In the genomic region with DNA sequence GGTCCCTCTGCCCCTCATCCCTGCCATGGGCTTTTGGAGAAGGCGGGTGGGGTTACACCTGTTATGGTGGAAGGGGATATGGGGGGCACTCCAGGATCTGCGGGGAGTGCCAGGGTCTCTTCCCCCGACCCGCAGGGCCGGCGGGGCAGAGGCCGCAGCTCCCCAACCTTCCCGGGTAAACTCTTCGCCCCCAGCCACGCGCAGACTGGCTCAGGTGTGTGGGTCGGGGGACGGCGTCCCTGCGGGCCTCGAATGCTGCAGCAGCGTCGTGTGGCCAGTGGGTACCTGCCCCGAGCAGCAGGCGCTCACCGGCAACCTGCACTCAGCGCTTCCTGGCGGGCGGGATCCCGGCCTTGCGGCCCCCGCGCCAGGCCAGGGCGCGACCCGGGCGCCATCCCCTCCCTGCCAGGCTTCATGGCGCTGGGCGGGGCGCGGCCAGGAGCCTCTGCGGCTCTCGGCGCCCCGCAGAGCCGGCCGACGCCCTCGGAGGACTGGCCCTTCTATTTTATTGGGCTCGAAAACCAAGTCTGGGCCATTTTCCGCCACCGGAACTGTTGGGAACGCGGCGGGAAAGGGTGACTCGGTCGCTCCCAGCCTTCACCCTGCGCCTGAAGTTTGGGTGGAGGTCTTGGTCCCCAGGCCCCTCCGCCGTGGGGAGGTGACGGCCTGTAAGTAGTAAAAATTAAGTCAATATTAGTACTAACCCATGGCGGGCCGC, we compare ENCODE assay signal across 14 cellular contexts. TPM values are rescaled to one million over a fixed set of nuclear protein-coding genes. Genes with fewer than 3 reads are reported as not detected.
DNase-seq lines count a peak whose midpoint lies in the region; ATAC-seq, FAIRE-seq and TF ChIP-seq lines count a peak whose summit lies in the region.
"Had no signal": no experiment of that assay in that cellular context is flagged by ENCODE, and none has a peak within 500 bp of the region (broad histone marks: within the 10 kb centered on the region; RNA-seq: fewer than 3 reads in every experiment).

No MANE protein-coding gene starts in this region.

- BruUV-seq in endothelial cell of umbilical vein (replicated peaks; lab: Mats Ljungman, UMichigan) = no TSS peak

- no peaks in the 10 kb centered on the region for H3K9me3 Mint-ChIP-seq in nephron
- H3K9me3 Mint-ChIP-seq: activated CD4-positive, alpha-beta T cell treated with anti-CD3 and anti-CD28 coated beads, Interleukin-2, amount 10 ng/mL, durations not matched to agents 24 days and 14 days; effector memory CD8-positive, alpha-beta T cell had no signal

- no peak for FAIRE-seq in endothelial cell of umbilical vein (lab: Jason Lieb, UNC)

- no peaks in the 10 kb centered on the region for H3K79me2 ChIP-seq in endothelial cell of umbilical vein (ENCODE audit: control insufficient read depth, insufficient read depth, low read length)

- no peaks in the 10 kb centered on the region for H3K36me3 Mint-ChIP-seq in nephron (ENCODE audit: low read depth)

- peak overlapping the region; percentile 76 for H3K4me2 ChIP-seq in endothelial cell of umbilical vein (ENCODE audit: insufficient read depth, low read length)

- H3K27ac ChIP-seq in left ventricle myocardium inferior (replicated peaks) (no peak overlapping the region), endothelial cell of umbilical vein (ENCODE audit: insufficient read depth, low read depth, low read length) (peak overlapping the region; percentile 49), upper lobe of right lung (no peak overlapping the region)
- H3K27ac ChIP-seq: C4-2B had no signal

- H3K9me1 ChIP-seq in endothelial cell of umbilical vein (replicated peaks; ENCODE audit: control insufficient read depth, extremely low read depth, insufficient read depth, low read length) = no peaks in the 10 kb centered on the region

- H3K9me3 ChIP-seq in left ventricle myocardium inferior (replicated peaks) (no peaks in the 10 kb centered on the region), endothelial cell of umbilical vein (replicated peaks; ENCODE audit: control insufficient read depth, insufficient read depth, low read length) (no peaks in the 10 kb centered on the region), upper lobe of right lung (no peaks in the 10 kb centered on the region)

- H3K4me3 ChIP-seq in left ventricle myocardium inferior = peak overlapping the region; percentile 63
- H3K4me3 ChIP-seq in endothelial cell of umbilical vein (replicated peaks in 1 of 3; ENCODE audit: insufficient read depth in 1 of 3, low read depth in 1 of 3, low read length in 3 of 3) = peak overlapping the region; percentile 64 to 76 (median 73)
- H3K4me3 ChIP-seq in upper lobe of right lung = peak overlapping the region; percentile 39

- POLR2A ChIA-PET in endothelial cell of umbilical vein (lab: Charles Lee) = interaction anchor here (1.0 kb wide), 1 partner anchor 16 kb away, joined by 5 read pairs; no protein-coding TSS in a partner anchor

- TF ChIP-seq CTCF in left ventricle myocardium inferior (IDR thresholded peaks at IDR 0.05; ENCODE audit: borderline replicate concordance) (no peak), endothelial cell of umbilical vein (IDR thresholded peaks at IDR 0.05; ENCODE audit: extremely low read depth in 1 of 2, insufficient read depth in 1 of 2, low read depth in 1 of 2, low read length in 2 of 2) (no peak), nephron (IDR thresholded peaks at IDR 0.05; ENCODE audit: unreplicated experiment in 3 of 3) (no peak), upper lobe of right lung (IDR thresholded peaks at IDR 0.05) (no peak)

- H3K4me1 ChIP-seq in left ventricle myocardium inferior = peaks cover 55% of the 10 kb centered on the region
- peaks cover 19% of the 10 kb centered on the region for H3K4me1 ChIP-seq in endothelial cell of umbilical vein (ENCODE audit: control insufficient read depth, extremely low read depth, insufficient read depth, low read length)
- H3K4me1 ChIP-seq in upper lobe of right lung = peaks cover 32% of the 10 kb centered on the region

- no peaks in the 10 kb centered on the region for H4K20me1 ChIP-seq in endothelial cell of umbilical vein (replicated peaks; ENCODE audit: control insufficient read depth, extremely low read depth, insufficient read depth, low read length)

- DNase-seq in left ventricle myocardium inferior (no peak), left cardiac atrium (no peak), endothelial cell of umbilical vein (ENCODE audit: low read depth, low spot score) (no peak), upper lobe of right lung (peak; percentile 59)
- no peak for DNase-seq in effector CD4-positive, alpha-beta T cell
- DNase-seq: activated CD4-positive, alpha-beta T cell treated with anti-CD3 and anti-CD28 coated beads, Interleukin-2, amount 10 ng/mL, durations not matched to agents 24 days and 14 days; activated naive CD4-positive, alpha-beta T cell; effector memory CD8-positive, alpha-beta T cell; NCI-H446 treated with DMSO at 0.1 percent for 48 hours had no signal

- TF ChIP-seq POLR2A in endothelial cell of umbilical vein (IDR thresholded peaks at IDR 0.05; ENCODE audit: low read depth, low read length) = no peak

- H3K36me3 ChIP-seq in left ventricle myocardium inferior (no peaks in the 10 kb centered on the region), endothelial cell of umbilical vein (ENCODE audit: control insufficient read depth in 2 of 2, extremely low read depth in 1 of 2, insufficient read depth in 2 of 2, low read length in 2 of 2) (no peaks in the 10 kb centered on the region), upper lobe of right lung (no peaks in the 10 kb centered on the region)

- H3K4me1 Mint-ChIP-seq in nephron = peaks cover 25% of the 10 kb centered on the region
- H3K4me1 Mint-ChIP-seq: activated CD4-positive, alpha-beta T cell treated with anti-CD3 and anti-CD28 coated beads, Interleukin-2, amount 10 ng/mL, durations not matched to agents 24 days and 14 days had no signal

- H3K27me3 Mint-ChIP-seq in nephron (ENCODE audit: low read depth) = peaks cover 92% of the 10 kb centered on the region

- H3K27ac Mint-ChIP-seq in nephron = no peak overlapping the region
- H3K27ac Mint-ChIP-seq: activated CD4-positive, alpha-beta T cell treated with anti-CD3 and anti-CD28 coated beads, Interleukin-2, amount 10 ng/mL, durations not matched to agents 24 days and 14 days; effector memory CD8-positive, alpha-beta T cell had no signal

- dilution Hi-C loops in endothelial cell of umbilical vein (cut with MboI; ENCODE audit: extremely low pct_ligation_motif_present, low sequenced_read_pairs) = no loop called here

- H2AFZ ChIP-seq in endothelial cell of umbilical vein (ENCODE audit: low read depth, low read length) = peak overlapping the region; percentile 62

- ATAC-seq in left cardiac atrium (no peak), upper lobe of right lung (no peak), GM21786 (IDR thresholded peaks at IDR 0.05; ENCODE audit: unreplicated experiment) (no peak), GM18519 (IDR thresholded peaks at IDR 0.05; ENCODE audit: low FRiP score, unreplicated experiment) (no peak)
- ATAC-seq: effector memory CD8-positive, alpha-beta T cell had no signal

- intact Hi-C loops in left ventricle myocardium inferior (cut with micrococcal nuclease) (no loop called here), left cardiac atrium (cut with DNase I) (no loop called here), endothelial cell of umbilical vein (cut with micrococcal nuclease) (loop anchor here (2.0 kb wide), 1 partner anchor 55 kb away; no protein-coding TSS in a partner anchor), upper lobe of right lung (cut with DNase I) (no loop called here)

- H3K4me3 Mint-ChIP-seq in nephron = peak overlapping the region in 2 of 3 experiments; percentile 38 to 80
- H3K4me3 Mint-ChIP-seq: activated CD4-positive, alpha-beta T cell treated with anti-CD3 and anti-CD28 coated beads, Interleukin-2, amount 10 ng/mL, durations not matched to agents 24 days and 14 days; effector memory CD8-positive, alpha-beta T cell had no signal

- H3K27me3 ChIP-seq in left ventricle myocardium inferior (ENCODE audit: low read depth) (peaks cover 100% of the 10 kb centered on the region), endothelial cell of umbilical vein (ENCODE audit: control insufficient read depth in 2 of 2, insufficient read depth in 2 of 2, low read length in 2 of 2) (peaks cover 0 to 7% of the 10 kb centered on the region in 2 experiments), upper lobe of right lung (peaks cover 97% of the 10 kb centered on the region)

- peak overlapping the region; percentile 76 for H3K9ac ChIP-seq in endothelial cell of umbilical vein (replicated peaks; ENCODE audit: extremely low read depth, insufficient read depth, low read length)

- CTCF ChIA-PET in endothelial cell of umbilical vein (lab: Charles Lee) = interaction anchor here (0.7 to 3.7 kb wide), 6 partner anchors 14 to 384 kb away, joined by 3 to 13 read pairs (median 6); no protein-coding TSS in a partner anchor

TF ChIP-seq in endothelial cell of umbilical vein, 7 proteins besides CTCF, POLR2A, EP300 and RAD21:
- no peak for TF ChIP-seq JUN (IDR thresholded peaks at IDR 0.05; ENCODE audit: borderline replicate concordance, insufficient read depth, insufficient read length, low read depth)
TF ChIP-seq in endothelial cell of umbilical vein: peak in this region for 0.

RNA-seq across cellular contexts. Expression of a gene that starts 4.5 kb away (rescaled TPM):
- total RNA-seq in left ventricle myocardium inferior (not detected), left cardiac atrium (not detected), endothelial cell of umbilical vein (3.6 TPM in 2 replicates), upper lobe of right lung (not detected)
- polyA plus RNA-seq in endothelial cell of umbilical vein = 2.4 and 3.0 TPM in 2 replicates
- polyA plus RNA-seq in endothelial cell of umbilical vein (2011; cell fraction: cytosol; rRNA removed) = 3.8 and 4.8 TPM in 2 replicates
- 2.5 and 3.5 TPM in 2 replicates for polyA plus RNA-seq in endothelial cell of umbilical vein (2011; cell fraction: nucleus; rRNA removed)
- polyA plus RNA-seq in endothelial cell of umbilical vein (2012) = 6.0 and 9.7 TPM in 2 replicates
- 0.80 and 2.0 TPM in 2 replicates for polyA minus RNA-seq in endothelial cell of umbilical vein
- 0.82 TPM for polyA minus RNA-seq in endothelial cell of umbilical vein (2011; cell fraction: cytosol; rRNA and poly(A)+ RNA removed)
- polyA minus RNA-seq in endothelial cell of umbilical vein (2011; cell fraction: nucleus; rRNA and poly(A)+ RNA removed) = 1.6 and 3.2 TPM in 2 replicates
- total RNA-seq: activated CD4-positive, alpha-beta T cell treated with anti-CD3 and anti-CD28 coated beads, Interleukin-2, amount 10 ng/mL, durations not matched to agents 24 days and 14 days; posterior vena cava had no signal
